24 cellular contexts compared by ENCODE assay signal in genomic region chr4:47074836-47075235, GRCh38. TPM values are rescaled to one million over a fixed set of nuclear protein-coding genes. Genes with fewer than 3 reads are reported as not detected.
"Had no signal": no experiment of that assay in that cellular context is flagged by ENCODE, and none has a peak within 500 bp of the region (broad histone marks: within the 10 kb centered on the region; RNA-seq: fewer than 3 reads in every experiment).

No MANE protein-coding gene starts in this region.

- H3K9me3 Mint-ChIP-seq: activated T-helper 1 cell treated with anti-CD3 and anti-CD28 coated beads, Interleukin-12 subunit alpha, Interleukin-12 subunit beta, Interleukin-2, Interleukin-4 antibody, amounts not matched to agents 30 ng/mL and 10 ng/mL and 1 ng/mL, durations not matched to agents 14 hours and 24 hours and 36 hours; effector memory CD8-positive, alpha-beta T cell; mesothelial cell of epicardium had no signal

- H3K4me3 ChIP-seq: adrenal gland, cardiac muscle cell, gastrocnemius medialis, lung, spleen, thoracic aorta, upper lobe of right lung had no signal

- H3K4me3 Mint-ChIP-seq: activated CD4-positive, alpha-beta T cell treated with anti-CD3 and anti-CD28 coated beads for 36 hours; activated T-helper 1 cell treated with anti-CD3 and anti-CD28 coated beads, Interleukin-12 subunit alpha, Interleukin-12 subunit beta, Interleukin-2, Interleukin-4 antibody, amounts not matched to agents 30 ng/mL and 10 ng/mL and 1 ng/mL, durations not matched to agents 14 hours and 24 hours and 36 hours; effector memory CD8-positive, alpha-beta T cell; mesothelial cell of epicardium; natural killer cell treated with Interleukin-12 subunit alpha and Interleukin-12 subunit beta and Interleukin-15 and Interleukin-18, amount 100 ng/mL, for 72 hours; stimulated activated memory B cell treated with anti-CD40 and anti-IgM and Interleukin-4, amounts not matched to agents 10 μg/mL and 1 μg/mL and 100 μg/mL, for 72 hours had no signal

- H3K4me1 ChIP-seq: adrenal gland, gastrocnemius medialis, spleen, upper lobe of right lung had no signal

- H3K27ac ChIP-seq: adrenal gland, cardiac muscle cell, gastrocnemius medialis, neutrophil, spleen, thoracic aorta, upper lobe of right lung, VCaP had no signal

- H3K4me1 Mint-ChIP-seq: mesothelial cell of epicardium; stimulated activated memory B cell treated with anti-CD40 and anti-IgM and Interleukin-4, amounts not matched to agents 10 μg/mL and 1 μg/mL and 100 μg/mL, for 72 hours had no signal

- ATAC-seq: activated CD4-positive, alpha-beta T cell treated with anti-CD3 and anti-CD28 coated beads for 36 hours; activated naive CD4-positive, alpha-beta T cell treated with anti-CD3 and anti-CD28 coated beads, Interleukin-2, amount 50 U/mL, for 72 hours; effector memory CD8-positive, alpha-beta T cell; gastrocnemius medialis; left lobe of liver; natural killer cell treated with Interleukin-12 subunit alpha and Interleukin-12 subunit beta and Interleukin-15 and Interleukin-18, amount 100 ng/mL, for 72 hours; sciatic nerve; stimulated activated memory B cell treated with anti-CD40 and anti-IgM and Interleukin-4, amounts not matched to agents 10 μg/mL and 1 μg/mL and 100 μg/mL, for 72 hours; upper lobe of right lung had no signal

- H3K36me3 ChIP-seq: adrenal gland, cardiac muscle cell, gastrocnemius medialis, neutrophil, spleen, thoracic aorta, upper lobe of right lung had no signal

- DNase-seq: activated CD4-positive, alpha-beta T cell treated with anti-CD3 and anti-CD28 coated beads for 36 hours; activated CD4-positive, alpha-beta T cell treated with anti-CD3 and anti-CD28 coated beads, Interleukin-2, amount 50 U/mL, for 48 hours; activated gamma-delta T cell treated with Interleukin-2 at 50 U/mL for 16 hours; adrenal gland; effector memory CD8-positive, alpha-beta T cell; gastrocnemius medialis; head of caudate nucleus; spleen; stimulated activated CD4-positive, alpha-beta T cell treated with anti-CD3 and anti-CD28 coated beads, Interleukin-4, amount 100 ng/mL, for 4 hours; upper lobe of right lung had no signal

- H3K27ac Mint-ChIP-seq: activated CD4-positive, alpha-beta T cell treated with anti-CD3 and anti-CD28 coated beads for 36 hours; activated naive CD4-positive, alpha-beta T cell treated with anti-CD3 and anti-CD28 coated beads, Interleukin-2, amount 50 U/mL, for 72 hours; activated T-helper 1 cell treated with anti-CD3 and anti-CD28 coated beads, Interleukin-12 subunit alpha, Interleukin-12 subunit beta, Interleukin-2, Interleukin-4 antibody, amounts not matched to agents 30 ng/mL and 10 ng/mL and 1 ng/mL, durations not matched to agents 14 hours and 24 hours and 36 hours; effector memory CD8-positive, alpha-beta T cell; mesothelial cell of epicardium; natural killer cell treated with Interleukin-12 subunit alpha and Interleukin-12 subunit beta and Interleukin-15 and Interleukin-18, amount 100 ng/mL, for 72 hours; stimulated activated memory B cell treated with anti-CD40 and anti-IgM and Interleukin-4, amounts not matched to agents 10 μg/mL and 1 μg/mL and 100 μg/mL, for 72 hours had no signal

- H3K9me3 ChIP-seq: adrenal gland, gastrocnemius medialis, neutrophil, thoracic aorta, upper lobe of right lung had no signal

- H3K27me3 ChIP-seq: adrenal gland, cardiac muscle cell, gastrocnemius medialis, neutrophil, spleen, upper lobe of right lung had no signal

- H3K36me3 Mint-ChIP-seq: activated naive CD4-positive, alpha-beta T cell treated with anti-CD3 and anti-CD28 coated beads, Interleukin-2, amount 50 U/mL, for 72 hours; mesothelial cell of epicardium; natural killer cell treated with Interleukin-12 subunit alpha and Interleukin-12 subunit beta and Interleukin-15 and Interleukin-18, amount 100 ng/mL, for 72 hours; stimulated activated memory B cell treated with anti-CD40 and anti-IgM and Interleukin-4, amounts not matched to agents 10 μg/mL and 1 μg/mL and 100 μg/mL, for 72 hours had no signal

RNA-seq across cellular contexts. Expression of gene GABRB1, which starts 43.5 kb away (rescaled TPM):
- total RNA-seq: activated CD4-positive, alpha-beta T cell treated with anti-CD3 and anti-CD28 coated beads for 36 hours; activated naive CD4-positive, alpha-beta T cell treated with anti-CD3 and anti-CD28 coated beads, Interleukin-2, amount 50 U/mL, for 72 hours; activated T-helper 1 cell treated with anti-CD3 and anti-CD28 coated beads, Interleukin-12 subunit alpha, Interleukin-12 subunit beta, Interleukin-2, Interleukin-4 antibody, amounts not matched to agents 30 ng/mL and 10 ng/mL and 1 ng/mL, durations not matched to agents 14 hours and 24 hours and 36 hours; dermis microvascular lymphatic vessel endothelial cell; gastrocnemius medialis; left lobe of liver; mesothelial cell of epicardium; natural killer cell treated with Interleukin-12 subunit alpha and Interleukin-12 subunit beta and Interleukin-15 and Interleukin-18, amount 100 ng/mL, for 72 hours; sciatic nerve; spleen; thoracic aorta; upper lobe of right lung had no signal
- polyA plus RNA-seq: keratinocyte, lung, spleen had no signal
